ENCODE assay signal across 18 cellular contexts in genomic region chr6:31175961-31176360, GRCh38. TPM values are rescaled to one million over a fixed set of nuclear protein-coding genes. Genes with fewer than 3 reads are reported as not detected.
DNase-seq lines count a peak whose midpoint lies in the region; ATAC-seq, FAIRE-seq and TF ChIP-seq lines count a peak whose summit lies in the region.
"Had no signal": no experiment of that assay in that cellular context is flagged by ENCODE, and none has a peak within 500 bp of the region (broad histone marks: within the 10 kb centered on the region; RNA-seq: fewer than 3 reads in every experiment).

No MANE protein-coding gene starts in this region.

- no peaks in the 10 kb centered on the region for H3K79me2 ChIP-seq in fibroblast of lung (ENCODE audit: control insufficient read depth, insufficient read depth, low read length)

- DNase-seq in natural killer cell (no peak), RPMI7951 (ENCODE audit: low read depth) (peak; percentile 67), fibroblast of lung (ENCODE audit: low read depth in 2 of 2) (peak; percentile 60 to 77), urothelium cell line (ENCODE audit: low spot score) (peak; percentile 69), HK-2 (ENCODE audit: unreplicated experiment) (no peak), mesenchymal stem cell (no peak)
- DNase-seq in natural killer cell treated with Interleukin-12 subunit alpha and Interleukin-12 subunit beta and Interleukin-15 and Interleukin-18, amount 100 ng/mL, for 72 hours (ENCODE audit: low spot score), result no peak
- no peak for DNase-seq in CD4-positive, alpha-beta memory T cell
- DNase-seq: activated CD4-positive, alpha-beta T cell treated with anti-CD3 and anti-CD28 coated beads, Interleukin-2, amount 50 U/mL, for 48 hours; activated effector memory CD4-positive, alpha-beta T cell treated with Interleukin-2 at 50 U/mL for 16 hours; DMS79 treated with DMSO at 0.1 percent for 48 hours; erythroblast; NCI-H2171; stimulated activated CD4-positive, alpha-beta T cell treated with anti-CD3 and anti-CD28 coated beads, Interleukin-4, amount 100 ng/mL, for 4 hours; stimulated activated naive CD4-positive, alpha-beta T cell treated with Interleukin-2 at 50 U/mL for 16 hours had no signal

- H2BK120ac ChIP-seq in mesenchymal stem cell (ENCODE audit: low read depth, low read length), result no peak overlapping the region

- no peaks in the 10 kb centered on the region for H4K20me1 ChIP-seq in fibroblast of lung (ENCODE audit: control insufficient read depth, extremely low read depth, insufficient read depth, low read length)

- H4K8ac ChIP-seq in mesenchymal stem cell (ENCODE audit: low read length), result no peak overlapping the region

- H3K9me3 Mint-ChIP-seq in natural killer cell, result no peaks in the 10 kb centered on the region
- H3K9me3 Mint-ChIP-seq in natural killer cell treated with Interleukin-12 subunit alpha and Interleukin-12 subunit beta and Interleukin-15 and Interleukin-18, amount 100 ng/mL, for 72 hours, result no peaks in the 10 kb centered on the region
- peaks cover 0 to 4% (median 0%) of the 10 kb centered on the region in 8 donors for H3K9me3 Mint-ChIP-seq in CD4-positive, alpha-beta memory T cell
- H3K9me3 Mint-ChIP-seq: T-helper 1 cell treated with Interleukin-12 subunit alpha and Interleukin-12 subunit beta and Interleukin-4 antibody, amounts not matched to agents 30 μg/mL and 1 μg/mL, for 36 hours had no signal

- no peak overlapping the region for H3K4ac ChIP-seq in mesenchymal stem cell (ENCODE audit: low read depth in 1 of 2, low read length in 2 of 2)

- intact Hi-C loops in natural killer cell (cut with micrococcal nuclease), result no loop called here
- intact Hi-C loops in CD4-positive, alpha-beta memory T cell (cut with micrococcal nuclease), result no loop called here

- H3K4me3 Mint-ChIP-seq in natural killer cell, result no peak overlapping the region
- no peak overlapping the region for H3K4me3 Mint-ChIP-seq in natural killer cell treated with Interleukin-12 subunit alpha and Interleukin-12 subunit beta and Interleukin-15 and Interleukin-18, amount 100 ng/mL, for 72 hours
- H3K4me3 Mint-ChIP-seq in CD4-positive, alpha-beta memory T cell, result no peak overlapping the region
- H3K4me3 Mint-ChIP-seq: T-helper 1 cell treated with Interleukin-12 subunit alpha and Interleukin-12 subunit beta and Interleukin-4 antibody, amounts not matched to agents 30 μg/mL and 1 μg/mL, for 36 hours had no signal

- H3K4me1 ChIP-seq in fibroblast of lung (ENCODE audit: control insufficient read depth, extremely low read depth, insufficient read depth, low read length) (peaks cover 11% of the 10 kb centered on the region), mesenchymal stem cell (ENCODE audit: control insufficient read depth, insufficient read depth, low read depth, low read length) (peaks cover 18% of the 10 kb centered on the region)
- H3K4me1 ChIP-seq in CD4-positive, alpha-beta memory T cell (ENCODE audit: insufficient read depth, low read length), result peaks cover 11% of the 10 kb centered on the region

- no peak overlapping the region for H3K18ac ChIP-seq in mesenchymal stem cell (ENCODE audit: low read depth in 1 of 2, low read length in 2 of 2)

- FAIRE-seq in urothelium cell line (lab: Jason Lieb, UNC), result peak; percentile 77

- H3K4me1 Mint-ChIP-seq in natural killer cell, result peaks cover 12 to 22% of the 10 kb centered on the region in 2 donors
- H3K4me1 Mint-ChIP-seq in natural killer cell treated with Interleukin-12 subunit alpha and Interleukin-12 subunit beta and Interleukin-15 and Interleukin-18, amount 100 ng/mL, for 72 hours (ENCODE audit: low read depth in 2 of 2), result peaks cover 14 to 22% of the 10 kb centered on the region in 2 donors
- peaks cover 11 to 27% (median 16%) of the 10 kb centered on the region in 4 donors for H3K4me1 Mint-ChIP-seq in CD4-positive, alpha-beta memory T cell

- ATAC-seq in natural killer cell, result peak; percentile 52 to 71 (median 64)
- no peak for ATAC-seq in natural killer cell treated with Interleukin-12 subunit alpha and Interleukin-12 subunit beta and Interleukin-15 and Interleukin-18, amount 100 ng/mL, for 72 hours

- no peak for TF ChIP-seq CTCF in natural killer cell (IDR thresholded peaks at IDR 0.05)
- TF ChIP-seq CTCF in fibroblast of lung (conservative IDR thresholded peaks at IDR 0.05 in 1 of 2, IDR thresholded peaks at IDR 0.05 in 1 of 2; ENCODE audit: low read depth in 1 of 2, low read length in 2 of 2), result no peak

- H3K27ac ChIP-seq in fibroblast of lung (ENCODE audit: insufficient read depth, low read length) (peak overlapping the region; percentile 2), mesenchymal stem cell (ENCODE audit: low read length, poor library complexity, severe bottlenecking) (no peak overlapping the region)
- H3K27ac ChIP-seq in CD4-positive, alpha-beta memory T cell (ENCODE audit: low read depth, low read length), result no peak overlapping the region

- no peak overlapping the region for H2BK12ac ChIP-seq in mesenchymal stem cell (ENCODE audit: low read length in 2 of 2)

- H2BK15ac ChIP-seq in mesenchymal stem cell (ENCODE audit: low read depth, poor library complexity, severe bottlenecking), result no peak overlapping the region

- POLR2A ChIA-PET in CD4-positive, alpha-beta memory T cell (lab: Charles Lee; ENCODE audit: partially characterized antibody), result no interaction called here

- no peaks in the 10 kb centered on the region for H3K9me3 ChIP-seq in fibroblast of lung (ENCODE audit: control insufficient read depth, insufficient read depth, low read depth, low read length)
- H3K9me3 ChIP-seq in CD4-positive, alpha-beta memory T cell (ENCODE audit: control insufficient read depth in 1 of 2, low read length in 2 of 2), result no peaks in the 10 kb centered on the region
- H3K9me3 ChIP-seq in mesenchymal stem cell (ENCODE audit: control insufficient read depth, low read length), result no peaks in the 10 kb centered on the region

- H3K79me1 ChIP-seq in mesenchymal stem cell (replicated peaks; ENCODE audit: low read length, poor library complexity, severe bottlenecking), result peaks cover 48% of the 10 kb centered on the region

- H3K23ac ChIP-seq in mesenchymal stem cell (ENCODE audit: low read length in 2 of 2), result no peak overlapping the region

- no peak overlapping the region for H3K14ac ChIP-seq in mesenchymal stem cell (ENCODE audit: low read length in 2 of 2)

- no peaks in the 10 kb centered on the region for H3K27me3 Mint-ChIP-seq in natural killer cell (ENCODE audit: low read depth in 2 of 2)
- no peaks in the 10 kb centered on the region for H3K27me3 Mint-ChIP-seq in natural killer cell treated with Interleukin-12 subunit alpha and Interleukin-12 subunit beta and Interleukin-15 and Interleukin-18, amount 100 ng/mL, for 72 hours
- no peaks in the 10 kb centered on the region for H3K27me3 Mint-ChIP-seq in CD4-positive, alpha-beta memory T cell

- H2AK5ac ChIP-seq in mesenchymal stem cell (ENCODE audit: low read length, severe bottlenecking), result no peak overlapping the region

- H3K27ac Mint-ChIP-seq in natural killer cell, result peak overlapping the region in 1 of 2 donors; percentile 67
- H3K27ac Mint-ChIP-seq in natural killer cell treated with Interleukin-12 subunit alpha and Interleukin-12 subunit beta and Interleukin-15 and Interleukin-18, amount 100 ng/mL, for 72 hours, result no peak overlapping the region
- peak overlapping the region in 1 of 7 donors; percentile 54 for H3K27ac Mint-ChIP-seq in CD4-positive, alpha-beta memory T cell
- H3K27ac Mint-ChIP-seq: T-helper 1 cell treated with Interleukin-12 subunit alpha and Interleukin-12 subunit beta and Interleukin-4 antibody, amounts not matched to agents 30 μg/mL and 1 μg/mL, for 36 hours had no signal

- WGBS in mesenchymal stem cell, result 81% methylated on average over 3 of the region's 3 CpGs

- H4K91ac ChIP-seq in mesenchymal stem cell (ENCODE audit: low read length), result no peak overlapping the region

- H3K9ac ChIP-seq in fibroblast of lung (ENCODE audit: insufficient read depth, low read length) (no peak overlapping the region), mesenchymal stem cell (ENCODE audit: low read length) (no peak overlapping the region)

- peak overlapping the region; percentile 57 for H2AFZ ChIP-seq in fibroblast of lung (ENCODE audit: low read length)
- H2AFZ ChIP-seq in mesenchymal stem cell (ENCODE audit: low read depth, low read length), result no peak overlapping the region

- H3K27me3 ChIP-seq in fibroblast of lung (ENCODE audit: control insufficient read depth, insufficient read depth, low read length) (no peaks in the 10 kb centered on the region), mesenchymal stem cell (ENCODE audit: control insufficient read depth in 1 of 2, insufficient read depth in 1 of 2, low read length in 2 of 2) (no peaks in the 10 kb centered on the region)
- no peaks in the 10 kb centered on the region for H3K27me3 ChIP-seq in CD4-positive, alpha-beta memory T cell (ENCODE audit: insufficient read depth, low read length)

- no peak overlapping the region for H3K4me2 ChIP-seq in fibroblast of lung (ENCODE audit: extremely low read depth, insufficient read depth, low read length)
- H3K4me2 ChIP-seq in mesenchymal stem cell (ENCODE audit: low read length, poor library complexity, severe bottlenecking), result no peak overlapping the region

- H3K4me3 ChIP-seq in fibroblast of lung (replicated peaks in 1 of 4; ENCODE audit: control extremely low read depth in 1 of 4, insufficient read depth in 1 of 4, low read depth in 3 of 4, low read length in 4 of 4) (no peak overlapping the region), mesenchymal stem cell (ENCODE audit: insufficient read depth in 1 of 2, low read depth in 1 of 2, low read length in 2 of 2) (no peak overlapping the region)
- H3K4me3 ChIP-seq in CD4-positive, alpha-beta memory T cell (ENCODE audit: low read length in 2 of 2), result no peak overlapping the region

- no peak overlapping the region for H2BK5ac ChIP-seq in mesenchymal stem cell (ENCODE audit: low read depth, low read length, poor library complexity, severe bottlenecking)

- no peaks in the 10 kb centered on the region for H3K36me3 Mint-ChIP-seq in natural killer cell
- H3K36me3 Mint-ChIP-seq in natural killer cell treated with Interleukin-12 subunit alpha and Interleukin-12 subunit beta and Interleukin-15 and Interleukin-18, amount 100 ng/mL, for 72 hours, result no peaks in the 10 kb centered on the region
- no peaks in the 10 kb centered on the region for H3K36me3 Mint-ChIP-seq in CD4-positive, alpha-beta memory T cell

- CTCF ChIA-PET in CD4-positive, alpha-beta memory T cell (lab: Charles Lee; ENCODE audit: partially characterized antibody), result interaction anchor here (0.9 kb wide), 1 partner anchor 8 kb away, joined by 3 read pairs; no protein-coding TSS in a partner anchor

- no peaks in the 10 kb centered on the region for H3K36me3 ChIP-seq in fibroblast of lung (ENCODE audit: control insufficient read depth, insufficient read depth, low read length)
- no peaks in the 10 kb centered on the region for H3K36me3 ChIP-seq in CD4-positive, alpha-beta memory T cell (ENCODE audit: insufficient read depth, low read length)
- H3K36me3 ChIP-seq in mesenchymal stem cell (ENCODE audit: control insufficient read depth in 1 of 2, insufficient read depth in 2 of 2, low read depth in 1 of 2, low read length in 2 of 2), result peaks cover 0 to 33% of the 10 kb centered on the region in 2 experiments

RNA-seq across cellular contexts. Expression of gene POU5F1, which starts 5.5 kb away (rescaled TPM):
- total RNA-seq in natural killer cell (not detected), fibroblast of lung (under 0.01 TPM in 2 replicates)
- under 1 TPM in 1 of 2 donors, not detected in 1; 0.21 TPM for total RNA-seq in natural killer cell treated with Interleukin-12 subunit alpha and Interleukin-12 subunit beta and Interleukin-15 and Interleukin-18, amount 100 ng/mL, for 72 hours
- total RNA-seq in RPMI7951 (2014; rRNA removed; shearing (Covaris generic)), result 0.36 TPM in 1 of 2 replicates, not detected in the other
- 0.23 TPM in 1 of 2 replicates, not detected in the other for polyA plus RNA-seq in fibroblast of lung
- polyA plus RNA-seq in fibroblast of lung (2012), result 0.09 and 0.19 TPM in 2 replicates
- not detected in 2 replicates for polyA minus RNA-seq in fibroblast of lung (ENCODE audit: low replicate concordance)
- total RNA-seq in CD4-positive, alpha-beta memory T cell, result not detected
- polyA plus RNA-seq in CD4-positive, alpha-beta memory T cell, result not detected
- not detected for polyA plus RNA-seq in mesenchymal stem cell (2013, experiment 1 of 2)
- polyA plus RNA-seq in mesenchymal stem cell (2013, experiment 2 of 2), result not detected
- total RNA-seq: posterior vena cava had no signal

RNA-seq across cellular contexts. Expression of gene TCF19, which starts 17.6 kb away (rescaled TPM):
- 10 to 100 TPM in 1 of 3 donors, 1 to 10 TPM in 2; 7.2 to 12.0 (median 9.2) TPM for total RNA-seq in natural killer cell
- 10 to 100 TPM; 59.0 to 96.5 TPM for total RNA-seq in natural killer cell treated with Interleukin-12 subunit alpha and Interleukin-12 subunit beta and Interleukin-15 and Interleukin-18, amount 100 ng/mL, for 72 hours
- total RNA-seq in RPMI7951 (2014; rRNA removed; shearing (Covaris generic)), result 49.5 and 53.1 TPM in 2 replicates
- 2.3 and 8.4 TPM in 2 replicates for total RNA-seq in fibroblast of lung
- 7.2 and 20.7 TPM in 2 replicates for polyA plus RNA-seq in fibroblast of lung
- polyA plus RNA-seq in fibroblast of lung (2012), result 8.6 and 26.4 TPM in 2 replicates
- polyA minus RNA-seq in fibroblast of lung (ENCODE audit: low replicate concordance), result 17.7 and 32.3 TPM in 2 replicates
- 1 to 10 TPM; 9.0 to 9.9 TPM for total RNA-seq in CD4-positive, alpha-beta memory T cell
- polyA plus RNA-seq in CD4-positive, alpha-beta memory T cell, result 1 to 10 TPM; 6.2 to 6.8 TPM
- 3.1 TPM for polyA plus RNA-seq in mesenchymal stem cell (2013, experiment 1 of 2)
- polyA plus RNA-seq in mesenchymal stem cell (2013, experiment 2 of 2), result 3.3 TPM

RNA-seq across cellular contexts. Expression of gene CCHCR1, which starts 18.4 kb away (rescaled TPM):
- total RNA-seq in natural killer cell (10 to 100 TPM; 13.0 to 20.7 (median 16.9) TPM), fibroblast of lung (19.0 and 19.3 TPM in 2 replicates)
- 10 to 100 TPM; 29.2 to 54.1 TPM for total RNA-seq in natural killer cell treated with Interleukin-12 subunit alpha and Interleukin-12 subunit beta and Interleukin-15 and Interleukin-18, amount 100 ng/mL, for 72 hours
- total RNA-seq in RPMI7951 (2014; rRNA removed; shearing (Covaris generic)), result 23.4 and 26.0 TPM in 2 replicates
- polyA plus RNA-seq in fibroblast of lung, result 7.4 and 8.9 TPM in 2 replicates
- polyA plus RNA-seq in fibroblast of lung (2012), result 11.7 and 17.4 TPM in 2 replicates
- polyA minus RNA-seq in fibroblast of lung (ENCODE audit: low replicate concordance), result 6.6 and 24.3 TPM in 2 replicates
- 10 to 100 TPM; 29.8 to 30.5 TPM for total RNA-seq in CD4-positive, alpha-beta memory T cell
- 1 to 10 TPM; 3.4 to 8.0 TPM for polyA plus RNA-seq in CD4-positive, alpha-beta memory T cell
- 4.9 TPM for polyA plus RNA-seq in mesenchymal stem cell (2013, experiment 1 of 2)
- 4.5 TPM for polyA plus RNA-seq in mesenchymal stem cell (2013, experiment 2 of 2)

RNA-seq across cellular contexts. Expression of gene PSORS1C2, which starts 37.1 kb away (rescaled TPM):
- total RNA-seq in natural killer cell (not detected), fibroblast of lung (not detected in 2 replicates)
- not detected for total RNA-seq in natural killer cell treated with Interleukin-12 subunit alpha and Interleukin-12 subunit beta and Interleukin-15 and Interleukin-18, amount 100 ng/mL, for 72 hours
- total RNA-seq in RPMI7951 (2014; rRNA removed; shearing (Covaris generic)), result not detected in 2 replicates
- not detected in 2 replicates for polyA plus RNA-seq in fibroblast of lung
- polyA plus RNA-seq in fibroblast of lung (2012), result not detected in 2 replicates
- polyA minus RNA-seq in fibroblast of lung (ENCODE audit: low replicate concordance), result not detected in 2 replicates
- total RNA-seq in CD4-positive, alpha-beta memory T cell, result not detected
- polyA plus RNA-seq in CD4-positive, alpha-beta memory T cell, result not detected
- polyA plus RNA-seq in mesenchymal stem cell (2013, experiment 1 of 2), result not detected
- polyA plus RNA-seq in mesenchymal stem cell (2013, experiment 2 of 2), result not detected
- total RNA-seq: mesenteric fat pad, posterior vena cava had no signal

RNA-seq across cellular contexts. Expression of gene CDSN, which starts 55.7 kb away (rescaled TPM):
- total RNA-seq in natural killer cell, result not detected
- total RNA-seq in natural killer cell treated with Interleukin-12 subunit alpha and Interleukin-12 subunit beta and Interleukin-15 and Interleukin-18, amount 100 ng/mL, for 72 hours, result not detected
- not detected in 2 replicates for total RNA-seq in RPMI7951 (2014; rRNA removed; shearing (Covaris generic))
- total RNA-seq in fibroblast of lung, result not detected in 2 replicates
- polyA plus RNA-seq in fibroblast of lung, result not detected in 2 replicates
- polyA plus RNA-seq in fibroblast of lung (2012), result not detected in 2 replicates
- not detected in 2 replicates for polyA minus RNA-seq in fibroblast of lung (ENCODE audit: low replicate concordance)
- total RNA-seq in CD4-positive, alpha-beta memory T cell, result not detected
- polyA plus RNA-seq in CD4-positive, alpha-beta memory T cell, result not detected
- polyA plus RNA-seq in mesenchymal stem cell (2013, experiment 1 of 2), result not detected
- polyA plus RNA-seq in mesenchymal stem cell (2013, experiment 2 of 2), result not detected
- total RNA-seq: mesenteric fat pad, posterior vena cava had no signal

Comparison
In these comparisons a context has a peak if more than half of its experiments do, and no peak if none do; other contexts are left out.
1. ATAC-seq: peak in natural killer cell (3 of 3); none in natural killer cell treated with Interleukin-12 subunit alpha and Interleukin-12 subunit beta and Interleukin-15 and Interleukin-18, amount 100 ng/mL, for 72 hours (0 of 2).
2. DNase-seq: peak in RPMI7951 (single experiment), fibroblast of lung (2 of 2) and urothelium cell line (single experiment); none in natural killer cell (single experiment), natural killer cell treated with Interleukin-12 subunit alpha and Interleukin-12 subunit beta and Interleukin-15 and Interleukin-18, amount 100 ng/mL, for 72 hours (single experiment), HK-2 (single experiment), CD4-positive, alpha-beta memory T cell (0 of 5) and mesenchymal stem cell (single experiment).